Comparison of ENCODE assay signal across 23 cellular contexts in genomic region chr16:71568541-71568940, GRCh38. TPM values are rescaled to one million over a fixed set of nuclear protein-coding genes. Genes with fewer than 3 reads are reported as not detected.
DNase-seq lines count a peak whose midpoint lies in the region; ATAC-seq and TF ChIP-seq lines count a peak whose summit lies in the region.
"Had no signal": no experiment of that assay in that cellular context is flagged by ENCODE, and none has a peak within 500 bp of the region (broad histone marks: within the 10 kb centered on the region; RNA-seq: fewer than 3 reads in every experiment).

No MANE protein-coding gene starts in this region.

- intact Hi-C loops in right lobe of liver (cut with DNase I) (no loop called here), upper lobe of right lung (cut with DNase I) (no loop called here), stomach (cut with DNase I; ENCODE audit: low total_unique reads) (no loop called here)

- H3K9me3 ChIP-seq in right lobe of liver (no peaks in the 10 kb centered on the region), upper lobe of right lung (no peaks in the 10 kb centered on the region), stomach (no peaks in the 10 kb centered on the region)
- H3K9me3 ChIP-seq: HAP-1 had no signal

- H3K4me3 ChIP-seq in astrocyte of the spinal cord (ENCODE audit: low read depth, low read length) (no peak overlapping the region), right lobe of liver (no peak overlapping the region), upper lobe of right lung (no peak overlapping the region), stomach (no peak overlapping the region)
- H3K4me3 ChIP-seq: GM23248, HAP-1 had no signal

- 20% methylated on average over 4 of the region's 4 CpGs for WGBS in right lobe of liver (ENCODE audit: insufficient coverage, low coverage, low lambda C conversion rate, missing lambda C conversion rate)
- WGBS in stomach, 5 donors: 26 to 57% (median 43%) methylated on average over 4 of the region's 4 CpGs

- no peak for TF ChIP-seq CTCF in astrocyte of the spinal cord (IDR thresholded peaks at IDR 0.05; ENCODE audit: low read depth, low read length)
- TF ChIP-seq CTCF in right lobe of liver (IDR thresholded peaks at IDR 0.05): peak in 1 of 4 donors; percentile 17
- no peak for TF ChIP-seq CTCF in upper lobe of right lung (IDR thresholded peaks at IDR 0.05)
- no peak for TF ChIP-seq CTCF in stomach (IDR thresholded peaks at IDR 0.05)

- H3K27ac ChIP-seq in right lobe of liver: peak overlapping the region; percentile 72 to 100 (median 98)
- peak overlapping the region; percentile 30 for H3K27ac ChIP-seq in upper lobe of right lung
- H3K27ac ChIP-seq in stomach: no peak overlapping the region
- H3K27ac ChIP-seq: 22Rv1, GM23248, RWPE1 had no signal

- TF ChIP-seq POLR2A in right lobe of liver (IDR thresholded peaks at IDR 0.05) (no peak), stomach (IDR thresholded peaks at IDR 0.05) (no peak)

- ATAC-seq in right lobe of liver: no peak
- no peak for ATAC-seq in upper lobe of right lung
- ATAC-seq in GM18909 (IDR thresholded peaks at IDR 0.05; ENCODE audit: poor library complexity, unreplicated experiment): no peak
- ATAC-seq: PC-3, SK-N-SH treated with all-trans-retinoic acid at 6 μM for 48 hours had no signal

- no peak for TF ChIP-seq EP300 in stomach (IDR thresholded peaks at IDR 0.05)

- H3K27me3 ChIP-seq in right lobe of liver (no peaks in the 10 kb centered on the region), upper lobe of right lung (no peaks in the 10 kb centered on the region), stomach (no peaks in the 10 kb centered on the region)

- H3K36me3 ChIP-seq in right lobe of liver (peaks cover 0 to 63% (median 29%) of the 10 kb centered on the region in 4 donors), upper lobe of right lung (no peaks in the 10 kb centered on the region), stomach (no peaks in the 10 kb centered on the region)
- H3K36me3 ChIP-seq: HAP-1 had no signal

- in situ Hi-C loops in astrocyte of the spinal cord (cut with HindIII; ENCODE audit: low sequenced_read_pairs): no loop called here

- DNase-seq in DMS 273 (lab: John Stamatoyannopoulos, UW; ENCODE audit: unreplicated experiment): peak; percentile 15
- no peak for DNase-seq in DMS 273 treated with DMSO at 0.1 percent for 48 hours (lab: John Stamatoyannopoulos, UW)
- DNase-seq in astrocyte of the spinal cord (ENCODE audit: low read depth, low spot score): peak; percentile 3
- no peak for DNase-seq in right lobe of liver
- DNase-seq in upper lobe of right lung: no peak
- DNase-seq in putamen (ENCODE audit: low spot score): no peak
- DNase-seq in stomach: no peak
- DNase-seq: AML-193, GM23248, KG1, NCI-H1417, NCI-H187, NCI-H2107, NCI-H2227 treated with DMSO at 0.1 percent for 48 hours, NCI-H510A treated with DMSO at 0.1 percent for 48 hours, NCI-H82, PC-3, SIG-M5 had no signal

- peaks cover 0 to 37% (median 11%) of the 10 kb centered on the region in 4 donors for H3K4me1 ChIP-seq in right lobe of liver
- peaks cover 11% of the 10 kb centered on the region for H3K4me1 ChIP-seq in upper lobe of right lung
- H3K4me1 ChIP-seq in stomach: peaks cover 11 to 21% (median 19%) of the 10 kb centered on the region in 4 donors

RNA-seq across cellular contexts. Expression of gene TAT, which starts 8.4 kb away (rescaled TPM):
- total RNA-seq in right lobe of liver: 1,000 to 10,000 TPM in 5 of 6 experiments, 100 to 1,000 TPM in 1; 109 to 3,026 (median 1,168) TPM
- total RNA-seq in upper lobe of right lung: not detected
- total RNA-seq in stomach: not detected
- not detected for polyA plus RNA-seq in stomach
- total RNA-seq: GM23248, PC-3 had no signal
- polyA plus RNA-seq: GM23248 had no signal

RNA-seq across cellular contexts. Expression of gene CHST4, which starts 42.3 kb away (rescaled TPM):
- total RNA-seq in right lobe of liver (1 to 10 TPM; 2.0 to 6.5 (median 3.1) TPM), upper lobe of right lung (0.38 TPM), stomach (not detected)
- polyA plus RNA-seq in stomach: not detected
- total RNA-seq: GM23248, PC-3 had no signal
- polyA plus RNA-seq: GM23248 had no signal

RNA-seq across cellular contexts. Expression of gene MARVELD3, which starts 57.4 kb away (rescaled TPM):
- total RNA-seq in right lobe of liver: 1 to 10 TPM; 4.4 to 9.2 (median 5.6) TPM
- 6.9 TPM for total RNA-seq in upper lobe of right lung
- total RNA-seq in stomach: 100 to 1,000 TPM in 1 of 5 donors, 10 to 100 TPM in 1, 1 to 10 TPM in 3; 1.2 to 480 (median 2.4) TPM
- 1 to 10 TPM; 1.6 to 4.2 (median 2.1) TPM for polyA plus RNA-seq in stomach
- total RNA-seq: GM23248 had no signal

Comparison
In these comparisons a context has a peak if more than half of its experiments do, and no peak if none do; other contexts are left out.
1. DNase-seq: peak in DMS 273 (single experiment) and astrocyte of the spinal cord (single experiment); none in DMS 273 treated with DMSO at 0.1 percent for 48 hours (single experiment), right lobe of liver (0 of 3), upper lobe of right lung (single experiment), putamen (single experiment) and stomach (single experiment).
2. H3K27ac ChIP-seq: peak in right lobe of liver (3 of 3) and upper lobe of right lung (single experiment); none in stomach (0 of 5).
3. RNA of gene TAT, which starts 8.4 kb away (total RNA-seq): 109 to 3,026 TPM in right lobe of liver; not detected in upper lobe of right lung (single experiment) and not detected in stomach; every median in the first group is over 100 times any median in the second.